Comparison of ENCODE assay signal across 1 cellular context in the genomic region with DNA sequence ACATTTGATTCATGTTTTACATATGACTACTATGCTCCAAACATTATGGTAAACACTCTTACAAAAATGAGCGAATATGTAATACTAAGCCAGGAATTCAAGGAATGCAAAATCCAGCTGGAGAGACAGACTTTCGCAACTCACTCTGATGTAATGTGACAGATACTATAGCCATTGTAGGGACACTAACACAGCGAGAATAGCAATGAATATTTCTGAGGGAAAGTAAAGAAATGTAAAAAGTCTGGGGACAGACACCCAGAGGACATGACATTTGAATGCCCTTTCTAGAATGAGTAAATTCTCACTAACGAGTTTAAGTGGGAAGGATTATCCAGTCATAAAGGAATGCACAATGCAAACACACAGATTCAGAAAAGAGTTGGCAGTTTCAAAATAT.
TF ChIP-seq lines count a peak whose summit lies in the region.

No MANE protein-coding gene starts in this region.

TF ChIP-seq in HepG2, 621 proteins besides CTCF, POLR2A, EP300 and RAD21 (continued from another document and continues in another):
- TF ChIP-seq, protein P1, sequence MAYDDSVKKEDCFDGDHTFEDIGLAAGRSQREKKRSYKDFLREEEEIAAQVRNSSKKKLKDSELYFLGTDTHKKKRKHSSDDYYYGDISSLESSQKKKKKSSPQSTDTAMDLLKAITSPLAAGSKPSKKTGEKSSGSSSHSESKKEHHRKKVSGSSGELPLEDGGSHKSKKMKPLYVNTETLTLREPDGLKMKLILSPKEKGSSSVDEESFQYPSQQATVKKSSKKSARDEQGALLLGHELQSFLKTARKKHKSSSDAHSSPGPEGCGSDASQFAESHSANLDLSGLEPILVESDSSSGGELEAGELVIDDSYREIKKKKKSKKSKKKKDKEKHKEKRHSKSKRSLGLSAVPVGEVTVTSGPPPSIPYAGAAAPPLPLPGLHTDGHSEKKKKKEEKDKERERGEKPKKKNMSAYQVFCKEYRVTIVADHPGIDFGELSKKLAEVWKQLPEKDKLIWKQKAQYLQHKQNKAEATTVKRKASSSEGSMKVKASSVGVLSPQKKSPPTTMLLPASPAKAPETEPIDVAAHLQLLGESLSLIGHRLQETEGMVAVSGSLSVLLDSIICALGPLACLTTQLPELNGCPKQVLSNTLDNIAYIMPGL (CRISPR knock-in tag; IDR thresholded peaks at IDR 0.05; ENCODE audit: borderline replicate concordance in 1 of 2, low read depth in 1 of 2) = no peak
- TF ChIP-seq ZNF317 (CRISPR knock-in tag; IDR thresholded peaks at IDR 0.05) = no peak
- TF ChIP-seq, protein P2, sequence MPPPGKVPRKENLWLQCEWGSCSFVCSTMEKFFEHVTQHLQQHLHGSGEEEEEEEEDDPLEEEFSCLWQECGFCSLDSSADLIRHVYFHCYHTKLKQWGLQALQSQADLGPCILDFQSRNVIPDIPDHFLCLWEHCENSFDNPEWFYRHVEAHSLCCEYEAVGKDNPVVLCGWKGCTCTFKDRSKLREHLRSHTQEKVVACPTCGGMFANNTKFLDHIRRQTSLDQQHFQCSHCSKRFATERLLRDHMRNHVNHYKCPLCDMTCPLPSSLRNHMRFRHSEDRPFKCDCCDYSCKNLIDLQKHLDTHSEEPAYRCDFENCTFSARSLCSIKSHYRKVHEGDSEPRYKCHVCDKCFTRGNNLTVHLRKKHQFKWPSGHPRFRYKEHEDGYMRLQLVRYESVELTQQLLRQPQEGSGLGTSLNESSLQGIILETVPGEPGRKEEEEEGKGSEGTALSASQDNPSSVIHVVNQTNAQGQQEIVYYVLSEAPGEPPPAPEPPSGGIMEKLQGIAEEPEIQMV (CRISPR knock-in tag; IDR thresholded peaks at IDR 0.05; ENCODE audit: low read depth) = no peak
- TF ChIP-seq, protein P3, sequence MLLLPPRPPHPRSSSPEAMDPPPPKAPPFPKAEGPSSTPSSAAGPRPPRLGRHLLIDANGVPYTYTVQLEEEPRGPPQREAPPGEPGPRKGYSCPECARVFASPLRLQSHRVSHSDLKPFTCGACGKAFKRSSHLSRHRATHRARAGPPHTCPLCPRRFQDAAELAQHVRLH (CRISPR knock-in tag; IDR thresholded peaks at IDR 0.05; ENCODE audit: borderline replicate concordance, low read depth) = no peak
- TF ChIP-seq, protein P4, sequence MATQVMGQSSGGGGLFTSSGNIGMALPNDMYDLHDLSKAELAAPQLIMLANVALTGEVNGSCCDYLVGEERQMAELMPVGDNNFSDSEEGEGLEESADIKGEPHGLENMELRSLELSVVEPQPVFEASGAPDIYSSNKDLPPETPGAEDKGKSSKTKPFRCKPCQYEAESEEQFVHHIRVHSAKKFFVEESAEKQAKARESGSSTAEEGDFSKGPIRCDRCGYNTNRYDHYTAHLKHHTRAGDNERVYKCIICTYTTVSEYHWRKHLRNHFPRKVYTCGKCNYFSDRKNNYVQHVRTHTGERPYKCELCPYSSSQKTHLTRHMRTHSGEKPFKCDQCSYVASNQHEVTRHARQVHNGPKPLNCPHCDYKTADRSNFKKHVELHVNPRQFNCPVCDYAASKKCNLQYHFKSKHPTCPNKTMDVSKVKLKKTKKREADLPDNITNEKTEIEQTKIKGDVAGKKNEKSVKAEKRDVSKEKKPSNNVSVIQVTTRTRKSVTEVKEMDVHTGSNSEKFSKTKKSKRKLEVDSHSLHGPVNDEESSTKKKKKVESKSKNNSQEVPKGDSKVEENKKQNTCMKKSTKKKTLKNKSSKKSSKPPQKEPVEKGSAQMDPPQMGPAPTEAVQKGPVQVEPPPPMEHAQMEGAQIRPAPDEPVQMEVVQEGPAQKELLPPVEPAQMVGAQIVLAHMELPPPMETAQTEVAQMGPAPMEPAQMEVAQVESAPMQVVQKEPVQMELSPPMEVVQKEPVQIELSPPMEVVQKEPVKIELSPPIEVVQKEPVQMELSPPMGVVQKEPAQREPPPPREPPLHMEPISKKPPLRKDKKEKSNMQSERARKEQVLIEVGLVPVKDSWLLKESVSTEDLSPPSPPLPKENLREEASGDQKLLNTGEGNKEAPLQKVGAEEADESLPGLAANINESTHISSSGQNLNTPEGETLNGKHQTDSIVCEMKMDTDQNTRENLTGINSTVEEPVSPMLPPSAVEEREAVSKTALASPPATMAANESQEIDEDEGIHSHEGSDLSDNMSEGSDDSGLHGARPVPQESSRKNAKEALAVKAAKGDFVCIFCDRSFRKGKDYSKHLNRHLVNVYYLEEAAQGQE (IDR thresholded peaks at IDR 0.05; ENCODE audit: borderline replicate concordance in 1 of 2, low read depth in 1 of 2, low read length in 2 of 2) = no peak
- no peak for TF ChIP-seq ZNF570 (CRISPR knock-in tag; IDR thresholded peaks at IDR 0.05; ENCODE audit: borderline replicate concordance)
- TF ChIP-seq, protein P5, sequence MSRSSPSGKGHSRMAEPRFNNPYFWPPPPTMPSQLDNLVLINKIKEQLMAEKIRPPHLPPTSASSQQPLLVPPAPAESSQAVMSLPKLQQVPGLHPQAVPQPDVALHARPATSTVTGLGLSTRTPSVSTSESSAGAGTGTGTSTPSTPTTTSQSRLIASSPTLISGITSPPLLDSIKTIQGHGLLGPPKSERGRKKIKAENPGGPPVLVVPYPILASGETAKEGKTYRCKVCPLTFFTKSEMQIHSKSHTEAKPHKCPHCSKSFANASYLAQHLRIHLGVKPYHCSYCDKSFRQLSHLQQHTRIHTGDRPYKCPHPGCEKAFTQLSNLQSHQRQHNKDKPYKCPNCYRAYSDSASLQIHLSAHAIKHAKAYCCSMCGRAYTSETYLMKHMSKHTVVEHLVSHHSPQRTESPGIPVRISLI (CRISPR knock-in tag; IDR thresholded peaks at IDR 0.05; ENCODE audit: borderline replicate concordance) = no peak
- no peak for TF ChIP-seq TCF12 (IDR thresholded peaks at IDR 0.05)
- no peak for TF ChIP-seq TCF12 (CRISPR knock-in tag; IDR thresholded peaks at IDR 0.05)
- TF ChIP-seq SSRP1 (CRISPR knock-in tag; IDR thresholded peaks at IDR 0.05) = no peak
- peak; percentile 71; the same call in 1 of the 2 replicates for TF ChIP-seq ARID3A (IDR thresholded peaks at IDR 0.05; ENCODE audit: low read depth, low read length)
- no peak for TF ChIP-seq ZEB1 (IDR thresholded peaks at IDR 0.05; ENCODE audit: insufficient replicate concordance, low read depth)
- no peak for TF ChIP-seq ZFYVE20 (CRISPR knock-in tag; IDR thresholded peaks at IDR 0.05; ENCODE audit: borderline replicate concordance, low read depth)
- TF ChIP-seq SNAPC2 (CRISPR knock-in tag; IDR thresholded peaks at IDR 0.05) = no peak
- no peak for TF ChIP-seq ZNF776 (CRISPR knock-in tag; IDR thresholded peaks at IDR 0.05)
- TF ChIP-seq TBX2 (CRISPR knock-in tag; IDR thresholded peaks at IDR 0.05; ENCODE audit: borderline replicate concordance) = no peak
- TF ChIP-seq ATAD3A (CRISPR knock-in tag; IDR thresholded peaks at IDR 0.05) = no peak
- no peak for TF ChIP-seq GPBP1L1 (CRISPR knock-in tag; IDR thresholded peaks at IDR 0.05)
- TF ChIP-seq, protein P6, sequence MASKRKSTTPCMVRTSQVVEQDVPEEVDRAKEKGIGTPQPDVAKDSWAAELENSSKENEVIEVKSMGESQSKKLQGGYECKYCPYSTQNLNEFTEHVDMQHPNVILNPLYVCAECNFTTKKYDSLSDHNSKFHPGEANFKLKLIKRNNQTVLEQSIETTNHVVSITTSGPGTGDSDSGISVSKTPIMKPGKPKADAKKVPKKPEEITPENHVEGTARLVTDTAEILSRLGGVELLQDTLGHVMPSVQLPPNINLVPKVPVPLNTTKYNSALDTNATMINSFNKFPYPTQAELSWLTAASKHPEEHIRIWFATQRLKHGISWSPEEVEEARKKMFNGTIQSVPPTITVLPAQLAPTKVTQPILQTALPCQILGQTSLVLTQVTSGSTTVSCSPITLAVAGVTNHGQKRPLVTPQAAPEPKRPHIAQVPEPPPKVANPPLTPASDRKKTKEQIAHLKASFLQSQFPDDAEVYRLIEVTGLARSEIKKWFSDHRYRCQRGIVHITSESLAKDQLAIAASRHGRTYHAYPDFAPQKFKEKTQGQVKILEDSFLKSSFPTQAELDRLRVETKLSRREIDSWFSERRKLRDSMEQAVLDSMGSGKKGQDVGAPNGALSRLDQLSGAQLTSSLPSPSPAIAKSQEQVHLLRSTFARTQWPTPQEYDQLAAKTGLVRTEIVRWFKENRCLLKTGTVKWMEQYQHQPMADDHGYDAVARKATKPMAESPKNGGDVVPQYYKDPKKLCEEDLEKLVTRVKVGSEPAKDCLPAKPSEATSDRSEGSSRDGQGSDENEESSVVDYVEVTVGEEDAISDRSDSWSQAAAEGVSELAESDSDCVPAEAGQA (IDR thresholded peaks at IDR 0.05; ENCODE audit: low read depth) = no peak
- TF ChIP-seq, protein P6 (CRISPR knock-in tag; IDR thresholded peaks at IDR 0.05; ENCODE audit: borderline replicate concordance) = no peak
- no peak for TF ChIP-seq ZNF264 (CRISPR knock-in tag; IDR thresholded peaks at IDR 0.05)
- no peak for TF ChIP-seq AKAP8 (CRISPR knock-in tag; IDR thresholded peaks at IDR 0.05)
- TF ChIP-seq, protein P7, sequence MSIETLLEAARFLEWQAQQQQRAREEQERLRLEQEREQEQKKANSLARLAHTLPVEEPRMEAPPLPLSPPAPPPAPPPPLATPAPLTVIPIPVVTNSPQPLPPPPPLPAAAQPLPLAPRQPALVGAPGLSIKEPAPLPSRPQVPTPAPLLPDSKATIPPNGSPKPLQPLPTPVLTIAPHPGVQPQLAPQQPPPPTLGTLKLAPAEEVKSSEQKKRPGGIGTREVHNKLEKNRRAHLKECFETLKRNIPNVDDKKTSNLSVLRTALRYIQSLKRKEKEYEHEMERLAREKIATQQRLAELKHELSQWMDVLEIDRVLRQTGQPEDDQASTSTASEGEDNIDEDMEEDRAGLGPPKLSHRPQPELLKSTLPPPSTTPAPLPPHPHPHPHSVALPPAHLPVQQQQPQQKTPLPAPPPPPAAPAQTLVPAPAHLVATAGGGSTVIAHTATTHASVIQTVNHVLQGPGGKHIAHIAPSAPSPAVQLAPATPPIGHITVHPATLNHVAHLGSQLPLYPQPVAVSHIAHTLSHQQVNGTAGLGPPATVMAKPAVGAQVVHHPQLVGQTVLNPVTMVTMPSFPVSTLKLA (IDR thresholded peaks at IDR 0.05) = no peak
- TF ChIP-seq CHD2 (IDR thresholded peaks at IDR 0.05; ENCODE audit: low read depth, low read length) = no peak
- TF ChIP-seq, protein P8, sequence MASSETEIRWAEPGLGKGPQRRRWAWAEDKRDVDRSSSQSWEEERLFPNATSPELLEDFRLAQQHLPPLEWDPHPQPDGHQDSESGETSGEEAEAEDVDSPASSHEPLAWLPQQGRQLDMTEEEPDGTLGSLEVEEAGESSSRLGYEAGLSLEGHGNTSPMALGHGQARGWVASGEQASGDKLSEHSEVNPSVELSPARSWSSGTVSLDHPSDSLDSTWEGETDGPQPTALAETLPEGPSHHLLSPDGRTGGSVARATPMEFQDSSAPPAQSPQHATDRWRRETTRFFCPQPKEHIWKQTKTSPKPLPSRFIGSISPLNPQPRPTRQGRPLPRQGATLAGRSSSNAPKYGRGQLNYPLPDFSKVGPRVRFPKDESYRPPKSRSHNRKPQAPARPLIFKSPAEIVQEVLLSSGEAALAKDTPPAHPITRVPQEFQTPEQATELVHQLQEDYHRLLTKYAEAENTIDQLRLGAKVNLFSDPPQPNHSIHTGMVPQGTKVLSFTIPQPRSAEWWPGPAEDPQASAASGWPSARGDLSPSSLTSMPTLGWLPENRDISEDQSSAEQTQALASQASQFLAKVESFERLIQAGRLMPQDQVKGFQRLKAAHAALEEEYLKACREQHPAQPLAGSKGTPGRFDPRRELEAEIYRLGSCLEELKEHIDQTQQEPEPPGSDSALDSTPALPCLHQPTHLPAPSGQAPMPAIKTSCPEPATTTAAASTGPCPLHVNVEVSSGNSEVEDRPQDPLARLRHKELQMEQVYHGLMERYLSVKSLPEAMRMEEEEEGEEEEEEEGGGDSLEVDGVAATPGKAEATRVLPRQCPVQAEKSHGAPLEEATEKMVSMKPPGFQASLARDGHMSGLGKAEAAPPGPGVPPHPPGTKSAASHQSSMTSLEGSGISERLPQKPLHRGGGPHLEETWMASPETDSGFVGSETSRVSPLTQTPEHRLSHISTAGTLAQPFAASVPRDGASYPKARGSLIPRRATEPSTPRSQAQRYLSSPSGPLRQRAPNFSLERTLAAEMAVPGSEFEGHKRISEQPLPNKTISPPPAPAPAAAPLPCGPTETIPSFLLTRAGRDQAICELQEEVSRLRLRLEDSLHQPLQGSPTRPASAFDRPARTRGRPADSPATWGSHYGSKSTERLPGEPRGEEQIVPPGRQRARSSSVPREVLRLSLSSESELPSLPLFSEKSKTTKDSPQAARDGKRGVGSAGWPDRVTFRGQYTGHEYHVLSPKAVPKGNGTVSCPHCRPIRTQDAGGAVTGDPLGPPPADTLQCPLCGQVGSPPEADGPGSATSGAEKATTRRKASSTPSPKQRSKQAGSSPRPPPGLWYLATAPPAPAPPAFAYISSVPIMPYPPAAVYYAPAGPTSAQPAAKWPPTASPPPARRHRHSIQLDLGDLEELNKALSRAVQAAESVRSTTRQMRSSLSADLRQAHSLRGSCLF (CRISPR knock-in tag; IDR thresholded peaks at IDR 0.05; ENCODE audit: borderline replicate concordance) = no peak
- TF ChIP-seq CENPX (CRISPR knock-in tag; IDR thresholded peaks at IDR 0.05) = no peak
- TF ChIP-seq BCL6 (CRISPR knock-in tag; IDR thresholded peaks at IDR 0.05) = peak; percentile 56
